Comparison of ENCODE assay signal across 17 cellular contexts in genomic region chr7:2123360-2123759, GRCh38.
DNase-seq lines count a peak whose midpoint lies in the region; ATAC-seq and TF ChIP-seq lines count a peak whose summit lies in the region.
"Had no signal": no experiment of that assay in that cellular context is flagged by ENCODE, and none has a peak within 500 bp of the region (broad histone marks: within the 10 kb centered on the region; RNA-seq: fewer than 3 reads in every experiment).

No MANE protein-coding gene starts in this region.

- peaks cover 6% of the 10 kb centered on the region for H3K79me1 ChIP-seq in neuronal stem cell (ENCODE audit: low read depth, low read length)

- H3K4me2 ChIP-seq in neuronal stem cell (ENCODE audit: insufficient read depth, low read length, poor library complexity, severe bottlenecking), result no peak overlapping the region
- H3K4me2 ChIP-seq: SK-N-SH had no signal

- peaks cover 9% of the 10 kb centered on the region for H3K36me3 Mint-ChIP-seq in endothelial cell (ENCODE audit: low read depth, unreplicated experiment)

- peak; percentile 31 for DNase-seq in NCI-H1105 treated with DMSO at 0.1 percent for 48 hours (lab: John Stamatoyannopoulos, UW)
- no peak for DNase-seq in NCI-H1105 (lab: John Stamatoyannopoulos, UW)
- DNase-seq in NCI-H128 (lab: John Stamatoyannopoulos, UW; ENCODE audit: unreplicated experiment), result peak; percentile 95
- peak; percentile 94 for DNase-seq in NCI-H345 treated with DMSO at 0.1 percent for 48 hours (lab: John Stamatoyannopoulos, UW; ENCODE audit: unreplicated experiment)
- no peak for DNase-seq in neuronal stem cell (ENCODE audit: low spot score)
- DNase-seq in endothelial cell (ENCODE audit: low spot score), result no peak
- DNase-seq: 8988T; activated CD4-positive, alpha-beta T cell treated with anti-CD3 and anti-CD28 coated beads for 36 hours; dermis blood vessel endothelial cell; DND-41; foreskin melanocyte; MV-4-11; SK-N-SH; testis had no signal

- no peak overlapping the region for H3K27ac Mint-ChIP-seq in endothelial cell (ENCODE audit: unreplicated experiment)
- H3K27ac Mint-ChIP-seq: activated CD4-positive, alpha-beta T cell treated with anti-CD3 and anti-CD28 coated beads for 36 hours had no signal

- H2BK15ac ChIP-seq in neuronal stem cell (ENCODE audit: low read length), result no peak overlapping the region

- H2AK5ac ChIP-seq in neuronal stem cell (ENCODE audit: low read depth, low read length), result no peak overlapping the region

- no peak overlapping the region for H2BK12ac ChIP-seq in neuronal stem cell (ENCODE audit: low read length)

- peaks cover 17% of the 10 kb centered on the region for H3K27me3 Mint-ChIP-seq in endothelial cell (ENCODE audit: unreplicated experiment)
- H3K27me3 Mint-ChIP-seq: activated CD4-positive, alpha-beta T cell treated with anti-CD3 and anti-CD28 coated beads for 36 hours had no signal

- no peak overlapping the region for H3K4me3 Mint-ChIP-seq in endothelial cell (ENCODE audit: unreplicated experiment)
- H3K4me3 Mint-ChIP-seq: activated CD4-positive, alpha-beta T cell treated with anti-CD3 and anti-CD28 coated beads for 36 hours had no signal

- ATAC-seq in GM18502 (IDR thresholded peaks at IDR 0.05; ENCODE audit: poor library complexity, unreplicated experiment), result no peak
- no peak for ATAC-seq in HG03196 (IDR thresholded peaks at IDR 0.05; ENCODE audit: unreplicated experiment)
- ATAC-seq: activated CD4-positive, alpha-beta T cell treated with anti-CD3 and anti-CD28 coated beads for 36 hours had no signal

- H3K4me1 ChIP-seq in neuronal stem cell (ENCODE audit: control insufficient read depth in 2 of 2, insufficient read depth in 1 of 2, low read depth in 1 of 2, low read length in 2 of 2), result peaks cover 0 to 5% of the 10 kb centered on the region in 2 donors
- H3K4me1 ChIP-seq: breast epithelium had no signal

- H3K14ac ChIP-seq in neuronal stem cell (ENCODE audit: low read length), result no peak overlapping the region

- peak overlapping the region; percentile 79 for H3K18ac ChIP-seq in neuronal stem cell (ENCODE audit: low read length)

- H3K4me3 ChIP-seq in neuronal stem cell (ENCODE audit: low read length in 2 of 2), result no peak overlapping the region
- H3K4me3 ChIP-seq: breast epithelium, testis had no signal

- no peak overlapping the region for H2BK120ac ChIP-seq in neuronal stem cell (ENCODE audit: low read depth, low read length)

- no peaks in the 10 kb centered on the region for H3K27me3 ChIP-seq in neuronal stem cell (ENCODE audit: control insufficient read depth in 3 of 3, insufficient read depth in 3 of 3, low read depth in 1 of 3, low read length in 3 of 3)
- H3K27me3 ChIP-seq: breast epithelium, testis had no signal

- H3K9ac ChIP-seq in neuronal stem cell (ENCODE audit: low read depth, low read length, poor library complexity), result no peak overlapping the region
- H3K9ac ChIP-seq: SK-N-SH had no signal

- peaks cover 11% of the 10 kb centered on the region in 2 donors for H3K36me3 ChIP-seq in neuronal stem cell (replicated peaks in 1 of 2; ENCODE audit: control insufficient read depth in 2 of 2, insufficient read depth in 2 of 2, low read length in 2 of 2)
- H3K36me3 ChIP-seq: breast epithelium had no signal

- no peaks in the 10 kb centered on the region for H3K4me1 Mint-ChIP-seq in endothelial cell (ENCODE audit: unreplicated experiment)

- H2BK5ac ChIP-seq in neuronal stem cell (ENCODE audit: low read length), result no peak overlapping the region

- peaks cover 0 to 1% of the 10 kb centered on the region in 2 donors for H3K9me3 ChIP-seq in neuronal stem cell (replicated peaks in 1 of 2; ENCODE audit: control insufficient read depth in 2 of 2, insufficient read depth in 1 of 2, low read depth in 1 of 2, low read length in 2 of 2)
- H3K9me3 ChIP-seq: breast epithelium, SK-N-SH, testis had no signal

- H3K4ac ChIP-seq in neuronal stem cell (ENCODE audit: low read length), result no peak overlapping the region

- H2AFZ ChIP-seq in neuronal stem cell (ENCODE audit: low read length), result no peak overlapping the region

- peak overlapping the region; percentile 52 for H3K23ac ChIP-seq in neuronal stem cell (ENCODE audit: low read depth, low read length, poor library complexity)

- H3K9me3 Mint-ChIP-seq in endothelial cell (ENCODE audit: unreplicated experiment), result no peaks in the 10 kb centered on the region

- WGBS in neuronal stem cell (ENCODE audit: extremely low coverage in 2 of 2, insufficient read length in 2 of 2, insufficient replicate concordance in 1 of 2), 2 donors, result no CpG with 5 or more reads among the region's 25 CpGs

- no peak for TF ChIP-seq CTCF in endothelial cell (IDR thresholded peaks at IDR 0.05; ENCODE audit: unreplicated experiment)

- no peak overlapping the region for H3K27ac ChIP-seq in neuronal stem cell (replicated peaks; ENCODE audit: low read length)
- H3K27ac ChIP-seq: breast epithelium, testis had no signal

- H4K91ac ChIP-seq in neuronal stem cell (ENCODE audit: low read depth, low read length, poor library complexity), result no peak overlapping the region

- H4K8ac ChIP-seq in neuronal stem cell (ENCODE audit: low read depth, low read length), result no peak overlapping the region

Comparison
In these comparisons a context has a peak if more than half of its experiments do, and no peak if none do; other contexts are left out.
1. DNase-seq: peak in NCI-H1105 treated with DMSO at 0.1 percent for 48 hours (single experiment), NCI-H128 (single experiment) and NCI-H345 treated with DMSO at 0.1 percent for 48 hours (single experiment); none in NCI-H1105 (single experiment), neuronal stem cell (single experiment) and endothelial cell (single experiment).